Comparison of ENCODE assay signal across 1 cellular context in the genomic region with DNA sequence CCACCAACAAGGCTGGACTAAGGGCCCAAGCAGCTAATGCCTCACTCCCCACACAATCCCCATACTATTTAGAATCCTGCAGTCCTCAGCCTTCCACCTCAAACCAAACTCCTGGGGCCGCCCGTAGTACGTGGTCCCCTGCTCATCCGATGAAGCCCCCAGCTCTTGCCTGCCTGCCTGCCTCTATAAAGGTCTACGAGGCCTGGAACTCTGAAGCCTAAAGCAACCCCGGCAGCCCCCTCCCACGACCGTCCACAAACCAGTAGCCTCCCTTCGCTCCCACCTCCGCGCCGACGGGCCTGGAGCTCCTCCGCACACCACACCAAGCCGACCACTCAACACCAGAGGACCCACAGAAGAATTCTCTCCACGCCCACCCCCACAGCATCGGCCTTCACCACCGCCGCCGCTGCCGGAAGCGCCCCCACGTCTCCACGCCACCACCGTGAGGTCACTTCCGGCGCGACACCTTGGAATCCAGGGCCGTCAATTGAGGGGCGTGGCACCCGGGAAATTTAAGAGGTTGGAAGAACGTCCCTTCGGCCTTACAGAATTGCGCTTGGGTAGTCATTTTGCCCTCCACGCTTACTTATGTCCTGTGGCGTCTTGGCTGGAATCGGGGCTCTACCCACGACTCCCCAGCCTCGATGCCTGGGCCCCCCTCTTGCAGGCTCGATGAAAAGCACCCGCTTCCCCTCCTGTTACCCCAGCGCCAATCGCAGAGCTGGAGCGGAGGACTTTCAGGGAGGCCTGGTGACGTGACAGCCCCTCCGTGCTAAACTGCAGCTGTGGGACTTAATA.
TF ChIP-seq lines count a peak whose summit lies in the region.

A gene with protein sequence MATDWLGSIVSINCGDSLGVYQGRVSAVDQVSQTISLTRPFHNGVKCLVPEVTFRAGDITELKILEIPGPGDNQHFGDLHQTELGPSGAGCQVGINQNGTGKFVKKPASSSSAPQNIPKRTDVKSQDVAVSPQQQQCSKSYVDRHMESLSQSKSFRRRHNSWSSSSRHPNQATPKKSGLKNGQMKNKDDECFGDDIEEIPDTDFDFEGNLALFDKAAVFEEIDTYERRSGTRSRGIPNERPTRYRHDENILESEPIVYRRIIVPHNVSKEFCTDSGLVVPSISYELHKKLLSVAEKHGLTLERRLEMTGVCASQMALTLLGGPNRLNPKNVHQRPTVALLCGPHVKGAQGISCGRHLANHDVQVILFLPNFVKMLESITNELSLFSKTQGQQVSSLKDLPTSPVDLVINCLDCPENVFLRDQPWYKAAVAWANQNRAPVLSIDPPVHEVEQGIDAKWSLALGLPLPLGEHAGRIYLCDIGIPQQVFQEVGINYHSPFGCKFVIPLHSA (minus strand): TSS at position 428 of the 801 bp plus-strand sequence. CDS start 20,900 bp downstream, outside the sequence.

TF ChIP-seq in HepG2, 621 proteins besides CTCF, POLR2A, EP300 and RAD21 (continued from another document):
- TF ChIP-seq, protein P1, sequence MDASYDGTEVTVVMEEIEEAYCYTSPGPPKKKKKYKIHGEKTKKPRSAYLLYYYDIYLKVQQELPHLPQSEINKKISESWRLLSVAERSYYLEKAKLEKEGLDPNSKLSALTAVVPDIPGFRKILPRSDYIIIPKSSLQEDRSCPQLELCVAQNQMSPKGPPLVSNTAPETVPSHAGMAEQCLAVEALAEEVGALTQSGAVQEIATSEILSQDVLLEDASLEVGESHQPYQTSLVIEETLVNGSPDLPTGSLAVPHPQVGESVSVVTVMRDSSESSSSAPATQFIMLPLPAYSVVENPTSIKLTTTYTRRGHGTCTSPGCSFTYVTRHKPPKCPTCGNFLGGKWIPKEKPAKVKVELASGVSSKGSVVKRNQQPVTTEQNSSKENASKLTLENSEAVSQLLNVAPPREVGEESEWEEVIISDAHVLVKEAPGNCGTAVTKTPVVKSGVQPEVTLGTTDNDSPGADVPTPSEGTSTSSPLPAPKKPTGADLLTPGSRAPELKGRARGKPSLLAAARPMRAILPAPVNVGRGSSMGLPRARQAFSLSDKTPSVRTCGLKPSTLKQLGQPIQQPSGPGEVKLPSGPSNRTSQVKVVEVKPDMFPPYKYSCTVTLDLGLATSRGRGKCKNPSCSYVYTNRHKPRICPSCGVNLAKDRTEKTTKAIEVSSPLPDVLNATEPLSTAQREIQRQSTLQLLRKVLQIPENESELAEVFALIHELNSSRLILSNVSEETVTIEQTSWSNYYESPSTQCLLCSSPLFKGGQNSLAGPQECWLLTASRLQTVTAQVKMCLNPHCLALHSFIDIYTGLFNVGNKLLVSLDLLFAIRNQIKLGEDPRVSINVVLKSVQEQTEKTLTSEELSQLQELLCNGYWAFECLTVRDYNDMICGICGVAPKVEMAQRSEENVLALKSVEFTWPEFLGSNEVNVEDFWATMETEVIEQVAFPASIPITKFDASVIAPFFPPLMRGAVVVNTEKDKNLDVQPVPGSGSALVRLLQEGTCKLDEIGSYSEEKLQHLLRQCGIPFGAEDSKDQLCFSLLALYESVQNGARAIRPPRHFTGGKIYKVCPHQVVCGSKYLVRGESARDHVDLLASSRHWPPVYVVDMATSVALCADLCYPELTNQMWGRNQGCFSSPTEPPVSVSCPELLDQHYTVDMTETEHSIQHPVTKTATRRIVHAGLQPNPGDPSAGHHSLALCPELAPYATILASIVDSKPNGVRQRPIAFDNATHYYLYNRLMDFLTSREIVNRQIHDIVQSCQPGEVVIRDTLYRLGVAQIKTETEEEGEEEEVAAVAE (CRISPR knock-in tag; IDR thresholded peaks at IDR 0.05; ENCODE audit: borderline replicate concordance), result peak; percentile 73
- no peak; the same call in 1 of the 2 replicates for TF ChIP-seq CC2D1A (CRISPR knock-in tag; IDR thresholded peaks at IDR 0.05)
- peak; percentile 100 for TF ChIP-seq HDAC1 (CRISPR knock-in tag; IDR thresholded peaks at IDR 0.05)
- no peak for TF ChIP-seq SMAD1 (CRISPR knock-in tag; IDR thresholded peaks at IDR 0.05; ENCODE audit: borderline replicate concordance, low read depth)
- TF ChIP-seq KLF9 (CRISPR knock-in tag; IDR thresholded peaks at IDR 0.05; ENCODE audit: low read depth), result peak; percentile 99
- peak; percentile 99 for TF ChIP-seq SIN3A (IDR thresholded peaks at IDR 0.05; ENCODE audit: borderline replicate concordance, low read depth, low read length)
- peak; percentile 98 for TF ChIP-seq KAT8 (CRISPR knock-in tag; IDR thresholded peaks at IDR 0.05)
- no peak for TF ChIP-seq NONO (IDR thresholded peaks at IDR 0.05)
- TF ChIP-seq NONO (CRISPR knock-in tag; conservative IDR thresholded peaks at IDR 0.05), result peak; percentile 78
- no peak for TF ChIP-seq NFE2L2 (IDR thresholded peaks at IDR 0.05; ENCODE audit: low read length)
- no peak for TF ChIP-seq ZNF619 (CRISPR knock-in tag; IDR thresholded peaks at IDR 0.05)
- TF ChIP-seq KMT2B (CRISPR knock-in tag; IDR thresholded peaks at IDR 0.05), result peak; percentile 99
- TF ChIP-seq, protein P2, sequence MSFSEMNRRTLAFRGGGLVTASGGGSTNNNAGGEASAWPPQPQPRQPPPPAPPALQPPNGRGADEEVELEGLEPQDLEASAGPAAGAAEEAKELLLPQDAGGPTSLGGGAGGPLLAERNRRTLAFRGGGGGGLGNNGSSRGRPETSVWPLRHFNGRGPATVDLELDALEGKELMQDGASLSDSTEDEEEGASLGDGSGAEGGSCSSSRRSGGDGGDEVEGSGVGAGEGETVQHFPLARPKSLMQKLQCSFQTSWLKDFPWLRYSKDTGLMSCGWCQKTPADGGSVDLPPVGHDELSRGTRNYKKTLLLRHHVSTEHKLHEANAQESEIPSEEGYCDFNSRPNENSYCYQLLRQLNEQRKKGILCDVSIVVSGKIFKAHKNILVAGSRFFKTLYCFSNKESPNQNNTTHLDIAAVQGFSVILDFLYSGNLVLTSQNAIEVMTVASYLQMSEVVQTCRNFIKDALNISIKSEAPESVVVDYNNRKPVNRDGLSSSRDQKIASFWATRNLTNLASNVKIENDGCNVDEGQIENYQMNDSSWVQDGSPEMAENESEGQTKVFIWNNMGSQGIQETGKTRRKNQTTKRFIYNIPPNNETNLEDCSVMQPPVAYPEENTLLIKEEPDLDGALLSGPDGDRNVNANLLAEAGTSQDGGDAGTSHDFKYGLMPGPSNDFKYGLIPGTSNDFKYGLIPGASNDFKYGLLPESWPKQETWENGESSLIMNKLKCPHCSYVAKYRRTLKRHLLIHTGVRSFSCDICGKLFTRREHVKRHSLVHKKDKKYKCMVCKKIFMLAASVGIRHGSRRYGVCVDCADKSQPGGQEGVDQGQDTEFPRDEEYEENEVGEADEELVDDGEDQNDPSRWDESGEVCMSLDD (CRISPR knock-in tag; IDR thresholded peaks at IDR 0.05; ENCODE audit: borderline replicate concordance), result no peak
- TF ChIP-seq, protein P3, sequence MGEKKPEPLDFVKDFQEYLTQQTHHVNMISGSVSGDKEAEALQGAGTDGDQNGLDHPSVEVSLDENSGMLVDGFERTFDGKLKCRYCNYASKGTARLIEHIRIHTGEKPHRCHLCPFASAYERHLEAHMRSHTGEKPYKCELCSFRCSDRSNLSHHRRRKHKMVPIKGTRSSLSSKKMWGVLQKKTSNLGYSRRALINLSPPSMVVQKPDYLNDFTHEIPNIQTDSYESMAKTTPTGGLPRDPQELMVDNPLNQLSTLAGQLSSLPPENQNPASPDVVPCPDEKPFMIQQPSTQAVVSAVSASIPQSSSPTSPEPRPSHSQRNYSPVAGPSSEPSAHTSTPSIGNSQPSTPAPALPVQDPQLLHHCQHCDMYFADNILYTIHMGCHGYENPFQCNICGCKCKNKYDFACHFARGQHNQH (CRISPR knock-in tag; IDR thresholded peaks at IDR 0.05), result peak; percentile 82; the same call in 1 of the 2 replicates
- peak; percentile 46; the same call in 1 of the 2 replicates for TF ChIP-seq ZNF546 (CRISPR knock-in tag; conservative IDR thresholded peaks at IDR 0.05)
- TF ChIP-seq ZFP37 (CRISPR knock-in tag; IDR thresholded peaks at IDR 0.05; ENCODE audit: borderline replicate concordance), result 0 out of 2 replicates have a peak, but pooled peaks have one; percentile 13
- TF ChIP-seq MXI1 (IDR thresholded peaks at IDR 0.05; ENCODE audit: borderline replicate concordance, low read depth, low read length), result peak; percentile 83; the same call in 2 of the 3 replicates
- no peak for TF ChIP-seq ATRX (CRISPR knock-in tag; IDR thresholded peaks at IDR 0.05; ENCODE audit: borderline replicate concordance)
- no peak for TF ChIP-seq TCF12 (IDR thresholded peaks at IDR 0.05)
- no peak for TF ChIP-seq TCF12 (CRISPR knock-in tag; IDR thresholded peaks at IDR 0.05)
- no peak for TF ChIP-seq ARHGAP35 (CRISPR knock-in tag; IDR thresholded peaks at IDR 0.05; ENCODE audit: borderline replicate concordance)
- no peak; the same call in 1 of the 2 replicates for TF ChIP-seq ZNF354B (CRISPR knock-in tag; IDR thresholded peaks at IDR 0.05)
- TF ChIP-seq, protein P4, sequence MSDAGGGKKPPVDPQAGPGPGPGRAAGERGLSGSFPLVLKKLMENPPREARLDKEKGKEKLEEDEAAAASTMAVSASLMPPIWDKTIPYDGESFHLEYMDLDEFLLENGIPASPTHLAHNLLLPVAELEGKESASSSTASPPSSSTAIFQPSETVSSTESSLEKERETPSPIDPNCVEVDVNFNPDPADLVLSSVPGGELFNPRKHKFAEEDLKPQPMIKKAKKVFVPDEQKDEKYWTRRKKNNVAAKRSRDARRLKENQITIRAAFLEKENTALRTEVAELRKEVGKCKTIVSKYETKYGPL (CRISPR knock-in tag; IDR thresholded peaks at IDR 0.05), result 0 out of 2 replicates have a peak, but pooled peaks have one; percentile 18
- TF ChIP-seq NR2F6 (IDR thresholded peaks at IDR 0.05), result no peak
- TF ChIP-seq NR2F6 (CRISPR knock-in tag; IDR thresholded peaks at IDR 0.05), result 0 out of 2 replicates have a peak, but pooled peaks have one; percentile 27
- TF ChIP-seq SIN3B (IDR thresholded peaks at IDR 0.05; ENCODE audit: low read length), result peak; percentile 98
- no peak for TF ChIP-seq NRL (CRISPR knock-in tag; IDR thresholded peaks at IDR 0.05; ENCODE audit: borderline replicate concordance)
- TF ChIP-seq AHR (CRISPR knock-in tag; IDR thresholded peaks at IDR 0.05), result peak; percentile 70; the same call in 1 of the 2 replicates
- TF ChIP-seq ZNF20 (CRISPR knock-in tag; IDR thresholded peaks at IDR 0.05), result no peak
- TF ChIP-seq ZNF253 (CRISPR knock-in tag; IDR thresholded peaks at IDR 0.05; ENCODE audit: borderline replicate concordance), result peak; percentile 25; the same call in 1 of the 2 replicates
- TF ChIP-seq, protein P5, sequence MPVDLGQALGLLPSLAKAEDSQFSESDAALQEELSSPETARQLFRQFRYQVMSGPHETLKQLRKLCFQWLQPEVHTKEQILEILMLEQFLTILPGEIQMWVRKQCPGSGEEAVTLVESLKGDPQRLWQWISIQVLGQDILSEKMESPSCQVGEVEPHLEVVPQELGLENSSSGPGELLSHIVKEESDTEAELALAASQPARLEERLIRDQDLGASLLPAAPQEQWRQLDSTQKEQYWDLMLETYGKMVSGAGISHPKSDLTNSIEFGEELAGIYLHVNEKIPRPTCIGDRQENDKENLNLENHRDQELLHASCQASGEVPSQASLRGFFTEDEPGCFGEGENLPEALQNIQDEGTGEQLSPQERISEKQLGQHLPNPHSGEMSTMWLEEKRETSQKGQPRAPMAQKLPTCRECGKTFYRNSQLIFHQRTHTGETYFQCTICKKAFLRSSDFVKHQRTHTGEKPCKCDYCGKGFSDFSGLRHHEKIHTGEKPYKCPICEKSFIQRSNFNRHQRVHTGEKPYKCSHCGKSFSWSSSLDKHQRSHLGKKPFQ (CRISPR knock-in tag; IDR thresholded peaks at IDR 0.05; ENCODE audit: insufficient replicate concordance), result no peak
- TF ChIP-seq, protein P6, sequence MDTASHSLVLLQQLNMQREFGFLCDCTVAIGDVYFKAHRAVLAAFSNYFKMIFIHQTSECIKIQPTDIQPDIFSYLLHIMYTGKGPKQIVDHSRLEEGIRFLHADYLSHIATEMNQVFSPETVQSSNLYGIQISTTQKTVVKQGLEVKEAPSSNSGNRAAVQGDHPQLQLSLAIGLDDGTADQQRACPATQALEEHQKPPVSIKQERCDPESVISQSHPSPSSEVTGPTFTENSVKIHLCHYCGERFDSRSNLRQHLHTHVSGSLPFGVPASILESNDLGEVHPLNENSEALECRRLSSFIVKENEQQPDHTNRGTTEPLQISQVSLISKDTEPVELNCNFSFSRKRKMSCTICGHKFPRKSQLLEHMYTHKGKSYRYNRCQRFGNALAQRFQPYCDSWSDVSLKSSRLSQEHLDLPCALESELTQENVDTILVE (CRISPR knock-in tag; IDR thresholded peaks at IDR 0.05), result no peak; the same call in 1 of the 2 replicates
- peak; percentile 51; the same call in 1 of the 2 replicates for TF ChIP-seq ZSCAN25 (CRISPR knock-in tag; IDR thresholded peaks at IDR 0.05)
- peak; percentile 84 for TF ChIP-seq YEATS4 (CRISPR knock-in tag; IDR thresholded peaks at IDR 0.05; ENCODE audit: borderline replicate concordance)
- TF ChIP-seq THAP11 (CRISPR knock-in tag; IDR thresholded peaks at IDR 0.05), result peak; percentile 93
- TF ChIP-seq ZNF589 (CRISPR knock-in tag; conservative IDR thresholded peaks at IDR 0.05), result 0 out of 2 replicates have a peak, but pooled peaks have one; percentile 50
- TF ChIP-seq, protein P7, sequence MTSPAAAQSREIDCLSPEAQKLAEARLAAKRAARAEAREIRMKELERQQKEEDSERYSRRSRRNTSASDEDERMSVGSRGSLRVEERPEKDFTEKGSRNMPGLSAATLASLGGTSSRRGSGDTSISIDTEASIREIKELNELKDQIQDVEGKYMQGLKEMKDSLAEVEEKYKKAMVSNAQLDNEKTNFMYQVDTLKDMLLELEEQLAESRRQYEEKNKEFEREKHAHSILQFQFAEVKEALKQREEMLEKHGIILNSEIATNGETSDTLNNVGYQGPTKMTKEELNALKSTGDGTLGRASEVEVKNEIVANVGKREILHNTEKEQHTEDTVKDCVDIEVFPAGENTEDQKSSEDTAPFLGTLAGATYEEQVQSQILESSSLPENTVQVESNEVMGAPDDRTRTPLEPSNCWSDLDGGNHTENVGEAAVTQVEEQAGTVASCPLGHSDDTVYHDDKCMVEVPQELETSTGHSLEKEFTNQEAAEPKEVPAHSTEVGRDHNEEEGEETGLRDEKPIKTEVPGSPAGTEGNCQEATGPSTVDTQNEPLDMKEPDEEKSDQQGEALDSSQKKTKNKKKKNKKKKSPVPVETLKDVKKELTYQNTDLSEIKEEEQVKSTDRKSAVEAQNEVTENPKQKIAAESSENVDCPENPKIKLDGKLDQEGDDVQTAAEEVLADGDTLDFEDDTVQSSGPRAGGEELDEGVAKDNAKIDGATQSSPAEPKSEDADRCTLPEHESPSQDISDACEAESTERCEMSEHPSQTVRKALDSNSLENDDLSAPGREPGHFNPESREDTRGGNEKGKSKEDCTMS (CRISPR knock-in tag; conservative IDR thresholded peaks at IDR 0.05), result no peak
- peak; percentile 33; the same call in 1 of the 2 replicates for TF ChIP-seq PHF21A (CRISPR knock-in tag; IDR thresholded peaks at IDR 0.05)
- TF ChIP-seq TBP (CRISPR knock-in tag; IDR thresholded peaks at IDR 0.05), result no peak
